ENCODE assay signal across 8 cellular contexts in genomic region chr7:74289660-74290589, GRCh38. TPM values are rescaled to one million over a fixed set of nuclear protein-coding genes. Genes with fewer than 3 reads are reported as not detected.
A peak's percentile ranks its signal among the peaks of the same experiment; 100 is the strongest.
DNase-seq lines count a peak whose midpoint lies in the region; ATAC-seq and TF ChIP-seq lines count a peak whose summit lies in the region.

No MANE protein-coding gene starts in this region.

- 3 to 5% (median 4%) methylated on average over 35 to 59 of the region's 59 CpGs for WGBS in psoas muscle, 3 donors

- H3K4me3 ChIP-seq in GM12864 (ENCODE audit: low read depth, low read length) (peak overlapping the region; percentile 80), NB4 (ENCODE audit: low read depth, low read length) (peak overlapping the region; percentile 65), psoas muscle (peak overlapping the region; percentile 70)

- peak overlapping the region; percentile 11 for H3K4me3 Mint-ChIP-seq in activated naive CD8-positive, alpha-beta T cell treated with anti-CD3 and anti-CD28 coated beads, Interleukin-2, amount 50 U/mL, for 24 hours

- H3K27ac Mint-ChIP-seq in activated naive CD8-positive, alpha-beta T cell treated with anti-CD3 and anti-CD28 coated beads, Interleukin-2, amount 50 U/mL, for 24 hours, result no peak overlapping the region

- peaks cover 30% of the 10 kb centered on the region for H3K4me1 Mint-ChIP-seq in activated naive CD8-positive, alpha-beta T cell treated with anti-CD3 and anti-CD28 coated beads, Interleukin-2, amount 50 U/mL, for 24 hours

- H3K4me1 ChIP-seq in psoas muscle, result peaks cover 4% of the 10 kb centered on the region

- intact Hi-C loops in left cardiac atrium (cut with DNase I) (loop anchor here in 1 of 2 donors (5.0 kb wide), 1 partner anchor 33 kb away; no protein-coding TSS in a partner anchor), psoas muscle (cut with DNase I) (loop anchor here in 1 of 2 donors (2.0 kb wide), 1 partner anchor 19 kb away; no protein-coding TSS in a partner anchor)

- H3K9me3 ChIP-seq in psoas muscle, result no peaks in the 10 kb centered on the region

- no peak for DNase-seq in GM12864 (ENCODE audit: low read depth)
- DNase-seq in NB4 (ENCODE audit: low read depth), result peak; percentile 52
- peak; percentile 32 for DNase-seq in activated naive CD8-positive, alpha-beta T cell treated with anti-CD3 and anti-CD28 coated beads, Interleukin-2, amount 50 U/mL, for 24 hours
- peak; percentile 61 for DNase-seq in left cardiac atrium
- DNase-seq in psoas muscle, result peak; percentile 47 to 61
- DNase-seq in mucosa of gallbladder (ENCODE audit: low spot score), result no peak
- DNase-seq in DMS153 treated with DMSO at 0.1 percent for 48 hours (lab: John Stamatoyannopoulos, UW; ENCODE audit: unreplicated experiment), result no peak

- no peak for TF ChIP-seq POLR2A in NB4 (IDR thresholded peaks at IDR 0.05; ENCODE audit: extremely low read depth, insufficient read length)

- ATAC-seq in activated naive CD8-positive, alpha-beta T cell treated with anti-CD3 and anti-CD28 coated beads, Interleukin-2, amount 50 U/mL, for 24 hours, result no peak
- peak; percentile 28 to 32 for ATAC-seq in left cardiac atrium
- peak in 2 of 4 donors; percentile 18 to 35 for ATAC-seq in psoas muscle
- ATAC-seq in GM21367 (IDR thresholded peaks at IDR 0.05; ENCODE audit: unreplicated experiment), result no peak

- H3K27me3 ChIP-seq in psoas muscle (ENCODE audit: insufficient read depth in 3 of 3, low read length in 2 of 3), result peaks cover 0 to 4% (median 2%) of the 10 kb centered on the region in 3 donors

- H3K27ac ChIP-seq in psoas muscle, result no peak overlapping the region

- H3K36me3 Mint-ChIP-seq in activated naive CD8-positive, alpha-beta T cell treated with anti-CD3 and anti-CD28 coated beads, Interleukin-2, amount 50 U/mL, for 24 hours (ENCODE audit: low read depth), result no peaks in the 10 kb centered on the region

- H3K27me3 Mint-ChIP-seq in activated naive CD8-positive, alpha-beta T cell treated with anti-CD3 and anti-CD28 coated beads, Interleukin-2, amount 50 U/mL, for 24 hours, result peaks cover 30% of the 10 kb centered on the region

- no peaks in the 10 kb centered on the region for H3K9me3 Mint-ChIP-seq in activated naive CD8-positive, alpha-beta T cell treated with anti-CD3 and anti-CD28 coated beads, Interleukin-2, amount 50 U/mL, for 24 hours

- H3K36me3 ChIP-seq in psoas muscle (ENCODE audit: insufficient read depth in 1 of 2, low read depth in 1 of 2), result no peaks in the 10 kb centered on the region

- TF ChIP-seq CTCF in GM12864 (IDR thresholded peaks at IDR 0.05; ENCODE audit: low read depth, low read length, missing control alignments), result no peak
- no peak for TF ChIP-seq CTCF in NB4 (IDR thresholded peaks at IDR 0.05; ENCODE audit: low read depth, low read length)
- TF ChIP-seq CTCF in psoas muscle (IDR thresholded peaks at IDR 0.05), result no peak

RNA-seq across cellular contexts. Expression of gene CLIP2, which starts 0.7 kb away (rescaled TPM):
- total RNA-seq in left cardiac atrium (10 to 100 TPM in 1 of 2 donors, 1 to 10 TPM in 1; 9.7 to 10.6 TPM), psoas muscle (1 to 10 TPM; 2.2 to 4.3 (median 3.3) TPM), mucosa of gallbladder (71.7 TPM)
- 1 to 10 TPM; 1.5 to 1.8 (median 1.6) TPM for polyA plus RNA-seq in psoas muscle

RNA-seq across cellular contexts. Expression of gene RFC2, which starts 35.7 kb away (rescaled TPM):
- total RNA-seq in left cardiac atrium (10 to 100 TPM; 13.8 to 14.3 TPM), psoas muscle (10 to 100 TPM; 13.7 to 19.8 (median 18.1) TPM), mucosa of gallbladder (19.6 TPM)
- 10 to 100 TPM; 20.7 to 25.8 (median 24.1) TPM for polyA plus RNA-seq in psoas muscle

Comparison
In these comparisons a context has a peak if more than half of its experiments do, and no peak if none do; other contexts are left out.
1. DNase-seq: peak in NB4 (single experiment), activated naive CD8-positive, alpha-beta T cell treated with anti-CD3 and anti-CD28 coated beads, Interleukin-2, amount 50 U/mL, for 24 hours (single experiment), left cardiac atrium (single experiment) and psoas muscle (2 of 2); none in GM12864 (single experiment), mucosa of gallbladder (single experiment) and DMS153 treated with DMSO at 0.1 percent for 48 hours (single experiment).
2. ATAC-seq: peak in left cardiac atrium (2 of 2); none in activated naive CD8-positive, alpha-beta T cell treated with anti-CD3 and anti-CD28 coated beads, Interleukin-2, amount 50 U/mL, for 24 hours (single experiment) and GM21367 (single experiment).
3. Peak in every context shown above with its lines, with median percentiles within 50 percentile points of each other: H3K4me3 ChIP-seq.